Comparison of ENCODE assay signal across 19 cellular contexts in the genomic region with DNA sequence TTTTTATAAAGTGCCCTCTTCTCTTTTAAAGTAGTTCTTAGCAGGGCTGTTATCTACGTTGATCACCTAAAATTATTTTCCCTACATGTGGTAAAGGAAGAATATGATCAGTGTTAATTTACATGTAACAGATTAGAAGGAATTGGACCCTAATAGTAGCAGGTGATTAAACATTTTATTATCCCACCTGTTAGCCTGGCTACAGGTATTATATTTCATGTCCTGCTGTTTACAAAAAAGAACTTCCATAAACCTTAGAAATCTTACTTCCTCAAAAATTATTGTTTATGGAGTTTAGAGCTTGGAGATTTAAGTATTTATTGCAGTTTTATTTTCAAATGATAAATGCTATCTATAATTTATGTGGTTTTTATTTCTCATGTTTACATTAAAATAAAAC.
"Had no signal": no experiment of that assay in that cellular context is flagged by ENCODE, and none has a peak within 500 bp of the region (broad histone marks: within the 10 kb centered on the region; RNA-seq: fewer than 3 reads in every experiment).

No MANE protein-coding gene starts in this region.

- H3K9me3 ChIP-seq: MG63, SK-N-SH had no signal

- H3K36me3 ChIP-seq: MG63 had no signal

- H3K4me3 ChIP-seq: MG63 had no signal

- H3K27ac ChIP-seq: RWPE1 had no signal

- DNase-seq: IMR-90; Karpas-422; KG1; MG63; NCI-H1092; NCI-H1436 treated with DMSO at 0.1 percent for 48 hours; NCI-H1694; NCI-H187 treated with DMSO at 0.1 percent for 48 hours; NCI-H2029 treated with DMSO at 0.1 percent for 48 hours; NCI-H2227 treated with DMSO at 0.1 percent for 48 hours; NCI-H524 treated with DMSO at 0.1 percent for 48 hours; NCI-H748 treated with DMSO at 0.1 percent for 48 hours; NK-92 treated with Interleukin-12 subunit alpha and Interleukin-12 subunit beta, amount 100 ng/mL, for 24 hours; PC-3; SHP77; SK-N-SH; SW 1271; T-cell had no signal
